Comparison of ENCODE assay signal across 23 cellular contexts in genomic region chr18:36350839-36351474, GRCh38. TPM values are rescaled to one million over a fixed set of nuclear protein-coding genes. Genes with fewer than 3 reads are reported as not detected.
DNase-seq lines count a peak whose midpoint lies in the region; ATAC-seq and TF ChIP-seq lines count a peak whose summit lies in the region.
"Had no signal": no experiment of that assay in that cellular context is flagged by ENCODE, and none has a peak within 500 bp of the region (broad histone marks: within the 10 kb centered on the region; RNA-seq: fewer than 3 reads in every experiment).

No MANE protein-coding gene starts in this region.

- no peak for ATAC-seq in HG03520 (IDR thresholded peaks at IDR 0.05; ENCODE audit: unreplicated experiment)
- no peak for ATAC-seq in foreskin keratinocyte
- ATAC-seq: activated CD4-positive, alpha-beta T cell treated with anti-CD3 and anti-CD28 coated beads for 36 hours had no signal

- H3K4me2 ChIP-seq in mesendoderm (ENCODE audit: low read length): no peak overlapping the region

- peak overlapping the region; percentile 86 for H3K27ac ChIP-seq in 22Rv1
- peak overlapping the region; percentile 21 for H3K27ac ChIP-seq in HUES48 (ENCODE audit: low read depth, low read length)
- no peak overlapping the region for H3K27ac ChIP-seq in coronary artery
- no peak overlapping the region for H3K27ac ChIP-seq in mesendoderm (ENCODE audit: low read depth, low read length)
- no peak overlapping the region for H3K27ac ChIP-seq in foreskin keratinocyte
- H3K27ac ChIP-seq: right lobe of liver, suprapubic skin had no signal

- no peak overlapping the region for H3K56ac ChIP-seq in mesendoderm (ENCODE audit: low read length)

- H3K4me3 ChIP-seq in HUES48 (ENCODE audit: low read depth, low read length): no peak overlapping the region
- no peak overlapping the region for H3K4me3 ChIP-seq in coronary artery
- no peak overlapping the region for H3K4me3 ChIP-seq in mesendoderm (ENCODE audit: low read length)
- H3K4me3 ChIP-seq: K562, right lobe of liver, suprapubic skin had no signal

- H4K8ac ChIP-seq in mesendoderm (ENCODE audit: low read depth, low read length): no peak overlapping the region

- TF ChIP-seq CTCF in 22Rv1 (IDR thresholded peaks at IDR 0.05) (no peak), coronary artery (IDR thresholded peaks at IDR 0.05) (no peak), foreskin keratinocyte (conservative IDR thresholded peaks at IDR 0.05) (no peak)

- no peak overlapping the region for H3K23ac ChIP-seq in mesendoderm (ENCODE audit: low read length)

- H3K4ac ChIP-seq in mesendoderm (ENCODE audit: low read depth, low read length): no peak overlapping the region

- H3K9ac ChIP-seq in HUES48 (ENCODE audit: low read depth, low read length) (no peak overlapping the region), mesendoderm (ENCODE audit: low read length) (no peak overlapping the region)

- no peak overlapping the region for H4K5ac ChIP-seq in mesendoderm (ENCODE audit: low read length)

- H3K27me3 ChIP-seq in HUES48 (ENCODE audit: control insufficient read depth, insufficient read depth, low read length): no peaks in the 10 kb centered on the region
- no peaks in the 10 kb centered on the region for H3K27me3 ChIP-seq in mesendoderm (ENCODE audit: insufficient read depth, low read length, poor library complexity)
- no peaks in the 10 kb centered on the region for H3K27me3 ChIP-seq in foreskin keratinocyte
- H3K27me3 ChIP-seq: BE2C, right lobe of liver, suprapubic skin had no signal

- DNase-seq in coronary artery (ENCODE audit: low spot score): peak; percentile 28
- DNase-seq in mesendoderm: peak; percentile 30
- DNase-seq in foreskin keratinocyte: no peak
- DNase-seq in NK-92 (lab: John Stamatoyannopoulos, UW; ENCODE audit: unreplicated experiment): no peak
- no peak for DNase-seq in RKO (ENCODE audit: low spot score)
- DNase-seq: activated CD4-positive, alpha-beta T cell treated with anti-CD3 and anti-CD28 coated beads for 36 hours; activated effector memory CD4-positive, alpha-beta T cell treated with anti-CD3 and anti-CD28 coated beads, Interleukin-2, amount 50 U/mL, for 16 hours; activated naive CD8-positive, alpha-beta T cell treated with anti-CD3 and anti-CD28 coated beads, Interleukin-2, amount 10 ng/mL, durations not matched to agents 7 days and 5 days; BE2C; CD8-positive, alpha-beta memory T cell; DMS153; kidney glomerular epithelial cell; NCI-H2081; posterior cingulate gyrus; right lobe of liver; stimulated activated naive CD4-positive, alpha-beta T cell; T-helper 2 cell had no signal

- H2AK5ac ChIP-seq in mesendoderm (ENCODE audit: low read length): no peak overlapping the region

- H3K4me1 ChIP-seq in HUES48 (ENCODE audit: control insufficient read depth, insufficient read depth, low read length) (peaks cover 19% of the 10 kb centered on the region), mesendoderm (ENCODE audit: control insufficient read depth, low read depth, low read length) (peaks cover 10% of the 10 kb centered on the region), foreskin keratinocyte (peaks cover 9% of the 10 kb centered on the region)
- H3K4me1 ChIP-seq: BE2C had no signal

- no peak overlapping the region for H3K18ac ChIP-seq in mesendoderm (ENCODE audit: low read length)

- no peaks in the 10 kb centered on the region for H3K9me3 ChIP-seq in HUES48 (ENCODE audit: control insufficient read depth, insufficient read depth, low read length)
- H3K9me3 ChIP-seq: BE2C, right lobe of liver, suprapubic skin had no signal

- no peaks in the 10 kb centered on the region for H3K36me3 ChIP-seq in HUES48 (ENCODE audit: control insufficient read depth, insufficient read depth, low read length)
- H3K36me3 ChIP-seq in mesendoderm (ENCODE audit: control insufficient read depth, insufficient read depth, low read length): no peaks in the 10 kb centered on the region
- H3K36me3 ChIP-seq: BE2C, right lobe of liver, suprapubic skin had no signal

- H3K79me1 ChIP-seq in mesendoderm (ENCODE audit: low read length): no peaks in the 10 kb centered on the region

- no peak overlapping the region for H2BK5ac ChIP-seq in mesendoderm (ENCODE audit: low read length)

- H2BK15ac ChIP-seq in mesendoderm (replicated peaks; ENCODE audit: low read depth): no peak overlapping the region

- no peak overlapping the region for H2BK120ac ChIP-seq in mesendoderm (ENCODE audit: low read depth, low read length)

- WGBS in mesendoderm (ENCODE audit: extremely low coverage, insufficient coverage, low lambda C conversion rate): no CpG with 5 or more reads among the region's 9 CpGs

- H3K79me2 ChIP-seq in mesendoderm (ENCODE audit: control insufficient read depth, insufficient read depth, low read length): no peaks in the 10 kb centered on the region

RNA-seq across cellular contexts. Expression of gene FHOD3, which starts 53.4 kb away (rescaled TPM):
- 0.76 TPM for polyA plus RNA-seq in mesendoderm (2013, experiment 1 of 2)
- 0.76 TPM for polyA plus RNA-seq in mesendoderm (2013, experiment 2 of 2)
- total RNA-seq in foreskin keratinocyte: 12.7 and 13.9 TPM in 2 replicates
- 7.8 and 8.7 TPM in 2 replicates for polyA plus RNA-seq in foreskin keratinocyte
- total RNA-seq: activated CD4-positive, alpha-beta T cell treated with anti-CD3 and anti-CD28 coated beads for 36 hours; activated naive CD8-positive, alpha-beta T cell treated with anti-CD3 and anti-CD28 coated beads, Interleukin-2, amount 10 ng/mL, durations not matched to agents 7 days and 5 days; CD8-positive, alpha-beta memory T cell; HT-29 had no signal
- polyA plus RNA-seq: CD8-positive, alpha-beta memory T cell; K562 had no signal

Comparison
In these comparisons a context has a peak if more than half of its experiments do, and no peak if none do; other contexts are left out.
1. H3K27ac ChIP-seq: peak in 22Rv1 (single experiment) and HUES48 (single experiment); none in coronary artery (0 of 2), mesendoderm (single experiment) and foreskin keratinocyte (single experiment).
2. DNase-seq: peak in coronary artery (single experiment) and mesendoderm (single experiment); none in foreskin keratinocyte (0 of 2), NK-92 (single experiment) and RKO (single experiment).